8 cellular contexts compared by ENCODE assay signal in genomic region chr1:107965112-107965991, GRCh38. TPM values are rescaled to one million over a fixed set of nuclear protein-coding genes. Genes with fewer than 3 reads are reported as not detected.
DNase-seq lines count a peak whose midpoint lies in the region; ATAC-seq, FAIRE-seq and TF ChIP-seq lines count a peak whose summit lies in the region.

Gene VAV3, minus strand, starts transcription at chr1:107965180. Its CDS starts 311 bp downstream, at chr1:107964869.

- WGBS in A549 (ENCODE audit: missing lambda C conversion rate): 3% methylated on average over 19 of the region's 72 CpGs

- H3K4me3 Mint-ChIP-seq in endothelial cell (ENCODE audit: unreplicated experiment) (peak within 1 kb of the TSS; percentile 100), memory B cell (peak within 1 kb of the TSS; percentile 97)

- H3K9me3 ChIP-seq in A549: no peaks in the 10 kb centered on the region

- DNase-seq in A549 (ENCODE audit: low read depth in 1 of 2, low spot score in 1 of 2) (peak; percentile 58 to 67), NCI-H69 (lab: John Stamatoyannopoulos, UW) (peak; percentile 85), endothelial cell (ENCODE audit: low spot score) (peak; percentile 79), memory B cell (ENCODE audit: low spot score in 2 of 2) (peak; percentile 59 to 64), LoVo (ENCODE audit: low spot score) (no peak)
- DNase-seq in activated CD8-positive, alpha-beta memory T cell treated with anti-CD3 and anti-CD28 coated beads, Interleukin-2, amount 50 U/mL, for 4 hours: peak; percentile 58
- peak in 2 of 3 experiments; percentile 27 to 53 for DNase-seq in stimulated activated CD4-positive, alpha-beta T cell treated with anti-CD3 and anti-CD28 coated beads, TNF-alpha, amount 100 ng/mL, for 4 hours (ENCODE audit: low read depth in 3 of 3)

- peak within 1 kb of the TSS; percentile 68 for H3K4me3 ChIP-seq in A549

- CTCF ChIA-PET in A549 (lab: Yijun Ruan, JAX): interaction anchor here (1.1 kb wide), 1 partner anchor 10 kb away, joined by 3 read pairs; no protein-coding TSS in a partner anchor

- ATAC-seq in A549: peak; percentile 90 to 91
- ATAC-seq in GM19035 (IDR thresholded peaks at IDR 0.05; ENCODE audit: unreplicated experiment): peak; percentile 33
- peak; percentile 58 for ATAC-seq in memory B cell (ENCODE audit: low read depth)

- TF ChIP-seq POLR2A in A549 (IDR thresholded peaks at IDR 0.05; ENCODE audit: low read length): no peak

- peak within 1 kb of the TSS in 1 of 2 experiments; percentile 71; a peak in 3 of 6 replicates for H3K27ac ChIP-seq in A549

- H3K27me3 Mint-ChIP-seq in endothelial cell (ENCODE audit: unreplicated experiment) (peaks cover 14% of the 10 kb centered on the region), memory B cell (no peaks in the 10 kb centered on the region)

- peak within 1 kb of the TSS; percentile 100 for H3K4me2 ChIP-seq in A549

- no peak for TF ChIP-seq EP300 in A549 (IDR thresholded peaks at IDR 0.05)

- TF ChIP-seq RAD21 in A549 (conservative IDR thresholded peaks at IDR 0.05 in 1 of 2, IDR thresholded peaks at IDR 0.05 in 1 of 2): no peak

- H3K4me1 Mint-ChIP-seq in endothelial cell (ENCODE audit: unreplicated experiment) (peaks cover 58% of the 10 kb centered on the region), memory B cell (peaks cover 15% of the 10 kb centered on the region)

- H3K27ac Mint-ChIP-seq in endothelial cell (ENCODE audit: unreplicated experiment) (peak within 1 kb of the TSS; percentile 96), memory B cell (peak within 1 kb of the TSS; percentile 97)

- POLR2A ChIA-PET in A549 (lab: Yijun Ruan, JAX): no interaction called here

- H3K9me3 Mint-ChIP-seq in endothelial cell (ENCODE audit: unreplicated experiment) (no peaks in the 10 kb centered on the region), memory B cell (no peaks in the 10 kb centered on the region)

- no peak for FAIRE-seq in A549 (lab: Jason Lieb, UNC)

- TF ChIP-seq CTCF in A549 (IDR thresholded peaks at IDR 0.05): no peak
- no peak for TF ChIP-seq CTCF in endothelial cell (IDR thresholded peaks at IDR 0.05; ENCODE audit: unreplicated experiment)

- H3K4me1 ChIP-seq in A549: peaks cover 10% of the 10 kb centered on the region

- peaks cover 18% of the 10 kb centered on the region for H3K36me3 Mint-ChIP-seq in endothelial cell (ENCODE audit: low read depth, unreplicated experiment)
- H3K36me3 Mint-ChIP-seq in memory B cell: no peaks in the 10 kb centered on the region

TF ChIP-seq in A549, 52 proteins besides CTCF, POLR2A, EP300 and RAD21:
- TF ChIP-seq MAFK (IDR thresholded peaks at IDR 0.05; ENCODE audit: partially characterized antibody) (peak; percentile 90), NR3C1 (IDR thresholded peaks at IDR 0.05) (no peak)

RNA-seq across cellular contexts. Expression of gene VAV3, which starts in this region (rescaled TPM):
- 17.9 and 22.7 TPM in 2 replicates for polyA plus RNA-seq in A549 (2011; rRNA removed)
- 2.2 and 2.3 TPM in 2 replicates for polyA plus RNA-seq in A549 (2012; cell fraction: cytosol; rRNA removed)
- polyA plus RNA-seq in A549 (2012; cell fraction: nucleus; rRNA removed): 1.2 and 2.0 TPM in 2 replicates
- polyA plus RNA-seq in A549 (2017; fragmentation: RNase III; extraction: RNeasy Plus Mini Kit Qiagen cat#74134 plus additional on column Dnase treatment): 9.1 to 12.8 TPM (median 11.1 TPM) in 3 replicates
- 10.2 and 13.8 TPM in 2 replicates for polyA minus RNA-seq in A549 (2011; rRNA and poly(A)+ RNA removed)
- total RNA-seq in endothelial cell (ENCODE audit: unreplicated experiment): 159 TPM

Comparison
In these comparisons a context has a peak if more than half of its experiments do, and no peak if none do; other contexts are left out.
1. ATAC-seq: peak in every context shown above with its lines; median percentile 90 in A549; 58 in memory B cell; 33 in GM19035.